In genomic region chr5:28810751-28811136, GRCh38 we compare ENCODE assay signal across 2 cellular contexts.
A peak's percentile ranks its signal among the peaks of the same experiment; 100 is the strongest.
TF ChIP-seq lines count a peak whose summit lies in the region.

No MANE protein-coding gene starts in this region.

TF ChIP-seq in A549, 52 proteins besides CTCF, POLR2A, EP300 and RAD21:
- TF ChIP-seq SMC3 (IDR thresholded peaks at IDR 0.05) (0 out of 3 replicates have a peak, but pooled peaks have one; percentile 11), ESRRA (IDR thresholded peaks at IDR 0.05; ENCODE audit: borderline replicate concordance, low read length) (no peak)

TF ChIP-seq in H1, 55 proteins besides CTCF, POLR2A, EP300 and RAD21:
- TF ChIP-seq CEBPB (IDR thresholded peaks at IDR 0.05; ENCODE audit: low read depth, low read length) (no peak), POU5F1 (IDR thresholded peaks at IDR 0.05; ENCODE audit: low read depth, low read length) (no peak), NRF1 (IDR thresholded peaks at IDR 0.05; ENCODE audit: low read depth, low read length) (no peak), USF2 (IDR thresholded peaks at IDR 0.05; ENCODE audit: low read length) (no peak), JUND (IDR thresholded peaks at IDR 0.05; ENCODE audit: low read length) (no peak), ATF3 (IDR thresholded peaks at IDR 0.05; ENCODE audit: insufficient read depth, low read depth, low read length) (no peak), TAF1 (IDR thresholded peaks at IDR 0.05; ENCODE audit: low read depth, low read length) (no peak), CHD2 (IDR thresholded peaks at IDR 0.05; ENCODE audit: low read length) (no peak), GABPA (IDR thresholded peaks at IDR 0.05; ENCODE audit: borderline replicate concordance, insufficient read depth, low read length) (no peak), ATF2 (IDR thresholded peaks at IDR 0.05; ENCODE audit: low read length) (no peak), CTBP2 (IDR thresholded peaks at IDR 0.05; ENCODE audit: borderline replicate concordance, insufficient read depth, insufficient read length, low read length) (no peak), CHD1 (IDR thresholded peaks at IDR 0.05; ENCODE audit: low read depth, low read length) (no peak), KDM4A (IDR thresholded peaks at IDR 0.05; ENCODE audit: low read depth, low read length, severe bottlenecking) (no peak), ASH2L (IDR thresholded peaks at IDR 0.05; ENCODE audit: low read length) (no peak), HDAC2 (IDR thresholded peaks at IDR 0.05; ENCODE audit: borderline replicate concordance in 1 of 2, low read depth in 2 of 2, low read length in 2 of 2) (no peak), E2F6 (IDR thresholded peaks at IDR 0.05) (no peak), SIRT6 (IDR thresholded peaks at IDR 0.05; ENCODE audit: low read length) (no peak), RXRA (IDR thresholded peaks at IDR 0.05; ENCODE audit: insufficient read depth, low read depth, low read length) (no peak), BCL11A (IDR thresholded peaks at IDR 0.05; ENCODE audit: low read depth in 2 of 2, low read length in 2 of 2) (no peak), KDM5A (IDR thresholded peaks at IDR 0.05; ENCODE audit: low read length) (no peak)
